Comparison of ENCODE assay signal across 1 cellular context in genomic region chr1:245541389-245541788, GRCh38.
TF ChIP-seq lines count a peak whose summit lies in the region.

No MANE protein-coding gene starts in this region.

TF ChIP-seq in H1, 55 proteins besides CTCF, POLR2A, EP300 and RAD21:
- TF ChIP-seq CHD7 (IDR thresholded peaks at IDR 0.05; ENCODE audit: insufficient replicate concordance, low read length) (no peak), SRF (IDR thresholded peaks at IDR 0.05; ENCODE audit: low read depth, low read length) (no peak), YY1 (IDR thresholded peaks at IDR 0.05; ENCODE audit: low read depth, low read length) (no peak), CHD1 (IDR thresholded peaks at IDR 0.05; ENCODE audit: low read depth, low read length) (no peak), KDM1A (IDR thresholded peaks at IDR 0.05; ENCODE audit: borderline replicate concordance, low read length) (no peak), CEBPB (IDR thresholded peaks at IDR 0.05; ENCODE audit: low read depth, low read length) (no peak), SP2 (IDR thresholded peaks at IDR 0.05; ENCODE audit: low read length) (no peak), EZH2 (IDR thresholded peaks at IDR 0.05; ENCODE audit: low read depth, low read length, severe bottlenecking) (no peak), CBX5 (IDR thresholded peaks at IDR 0.05; ENCODE audit: low read depth, low read length) (no peak), NRF1 (IDR thresholded peaks at IDR 0.05; ENCODE audit: low read depth, low read length) (no peak), ATF2 (IDR thresholded peaks at IDR 0.05; ENCODE audit: low read length) (no peak), MAFK (IDR thresholded peaks at IDR 0.05; ENCODE audit: low read depth, low read length) (no peak), TCF12 (IDR thresholded peaks at IDR 0.05; ENCODE audit: low read depth, low read length) (no peak)
